Comparison of ENCODE assay signal across 1 cellular context in the genomic region with DNA sequence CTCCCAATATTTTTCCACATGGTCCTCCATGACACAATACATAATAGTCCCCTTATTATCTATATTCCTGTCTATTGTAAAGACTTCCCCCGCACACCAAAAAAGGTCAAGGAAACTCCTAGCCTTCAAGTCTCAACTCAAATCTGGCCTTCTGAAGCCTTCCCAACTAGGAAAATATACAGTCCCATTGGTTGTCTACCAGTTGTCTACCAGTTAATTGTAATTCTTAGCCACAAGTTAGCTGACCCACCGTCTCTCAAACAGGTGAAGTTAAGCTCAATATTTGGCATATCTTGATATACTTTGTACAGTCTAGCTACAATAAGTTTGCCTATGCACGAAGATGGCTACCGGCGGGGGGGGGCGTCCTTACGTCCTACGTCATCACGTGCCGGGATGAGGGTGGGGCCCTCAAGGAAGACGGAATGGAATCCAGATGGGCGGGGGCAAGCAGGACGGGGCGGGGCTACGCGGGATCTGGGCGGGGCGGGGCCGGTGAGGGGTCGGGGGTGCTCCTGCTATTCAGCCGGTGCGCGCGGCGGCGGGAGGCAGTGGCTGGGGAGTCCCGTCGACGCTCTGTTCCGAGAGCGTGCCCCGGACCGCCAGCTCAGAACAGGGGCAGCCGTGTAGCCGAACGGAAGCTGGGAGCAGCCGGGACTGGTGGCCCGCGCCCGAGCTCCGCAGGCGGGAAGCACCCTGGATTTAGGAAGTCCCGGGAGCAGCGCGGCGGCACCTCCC.
TF ChIP-seq lines count a peak whose summit lies in the region.

Gene AHR, plus strand, starts transcription at position 551 of the 738 bp plus-strand sequence. CDS start 613 bp downstream, outside the sequence.

TF ChIP-seq in HepG2, 621 proteins besides CTCF, POLR2A, EP300 and RAD21 (continued from another document and continues in another):
- TF ChIP-seq, protein P1, sequence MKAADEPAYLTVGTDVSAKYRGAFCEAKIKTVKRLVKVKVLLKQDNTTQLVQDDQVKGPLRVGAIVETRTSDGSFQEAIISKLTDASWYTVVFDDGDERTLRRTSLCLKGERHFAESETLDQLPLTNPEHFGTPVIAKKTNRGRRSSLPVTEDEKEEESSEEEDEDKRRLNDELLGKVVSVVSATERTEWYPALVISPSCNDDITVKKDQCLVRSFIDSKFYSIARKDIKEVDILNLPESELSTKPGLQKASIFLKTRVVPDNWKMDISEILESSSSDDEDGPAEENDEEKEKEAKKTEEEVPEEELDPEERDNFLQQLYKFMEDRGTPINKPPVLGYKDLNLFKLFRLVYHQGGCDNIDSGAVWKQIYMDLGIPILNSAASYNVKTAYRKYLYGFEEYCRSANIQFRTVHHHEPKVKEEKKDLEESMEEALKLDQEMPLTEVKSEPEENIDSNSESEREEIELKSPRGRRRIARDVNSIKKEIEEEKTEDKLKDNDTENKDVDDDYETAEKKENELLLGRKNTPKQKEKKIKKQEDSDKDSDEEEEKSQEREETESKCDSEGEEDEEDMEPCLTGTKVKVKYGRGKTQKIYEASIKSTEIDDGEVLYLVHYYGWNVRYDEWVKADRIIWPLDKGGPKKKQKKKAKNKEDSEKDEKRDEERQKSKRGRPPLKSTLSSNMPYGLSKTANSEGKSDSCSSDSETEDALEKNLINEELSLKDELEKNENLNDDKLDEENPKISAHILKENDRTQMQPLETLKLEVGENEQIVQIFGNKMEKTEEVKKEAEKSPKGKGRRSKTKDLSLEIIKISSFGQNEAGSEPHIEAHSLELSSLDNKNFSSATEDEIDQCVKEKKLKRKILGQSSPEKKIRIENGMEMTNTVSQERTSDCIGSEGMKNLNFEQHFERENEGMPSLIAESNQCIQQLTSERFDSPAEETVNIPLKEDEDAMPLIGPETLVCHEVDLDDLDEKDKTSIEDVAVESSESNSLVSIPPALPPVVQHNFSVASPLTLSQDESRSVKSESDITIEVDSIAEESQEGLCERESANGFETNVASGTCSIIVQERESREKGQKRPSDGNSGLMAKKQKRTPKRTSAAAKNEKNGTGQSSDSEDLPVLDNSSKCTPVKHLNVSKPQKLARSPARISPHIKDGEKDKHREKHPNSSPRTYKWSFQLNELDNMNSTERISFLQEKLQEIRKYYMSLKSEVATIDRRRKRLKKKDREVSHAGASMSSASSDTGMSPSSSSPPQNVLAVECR (CRISPR knock-in tag; IDR thresholded peaks at IDR 0.05; ENCODE audit: borderline replicate concordance) = peak; percentile 83; the same call in 1 of the 2 replicates
- TF ChIP-seq ZBTB49 (CRISPR knock-in tag; IDR thresholded peaks at IDR 0.05; ENCODE audit: borderline replicate concordance) (no peak), ZBTB44 (CRISPR knock-in tag; IDR thresholded peaks at IDR 0.05) (no peak), NAIF1 (CRISPR knock-in tag; IDR thresholded peaks at IDR 0.05; ENCODE audit: borderline replicate concordance) (no peak), FOSL2 (CRISPR knock-in tag; IDR thresholded peaks at IDR 0.05) (0 out of 2 replicates have a peak, but pooled peaks have one; percentile 33), ZNF574 (CRISPR knock-in tag; IDR thresholded peaks at IDR 0.05) (peak; percentile 51), ZNF44 (CRISPR knock-in tag; IDR thresholded peaks at IDR 0.05) (no peak), MTA1 (CRISPR knock-in tag; IDR thresholded peaks at IDR 0.05; ENCODE audit: borderline replicate concordance) (no peak), ZKSCAN1 (IDR thresholded peaks at IDR 0.05; ENCODE audit: low read length) (no peak), TFAP4 (IDR thresholded peaks at IDR 0.05; ENCODE audit: borderline replicate concordance, low read depth) (no peak; the same call in 1 of the 2 replicates), ZNF30 (CRISPR knock-in tag; IDR thresholded peaks at IDR 0.05) (no peak), ZNF670 (CRISPR knock-in tag; IDR thresholded peaks at IDR 0.05; ENCODE audit: borderline replicate concordance) (no peak; the same call in 1 of the 2 replicates), NONO (IDR thresholded peaks at IDR 0.05) (no peak), NONO (CRISPR knock-in tag; conservative IDR thresholded peaks at IDR 0.05) (peak; percentile 55), ZNF10 (CRISPR knock-in tag; IDR thresholded peaks at IDR 0.05; ENCODE audit: borderline replicate concordance, low read depth) (no peak), ADNP (CRISPR knock-in tag; IDR thresholded peaks at IDR 0.05) (no peak), ZNF629 (CRISPR knock-in tag; conservative IDR thresholded peaks at IDR 0.05) (no peak), FUBP1 (CRISPR knock-in tag; IDR thresholded peaks at IDR 0.05; ENCODE audit: borderline replicate concordance) (no peak), ZNF737 (CRISPR knock-in tag; IDR thresholded peaks at IDR 0.05; ENCODE audit: borderline replicate concordance) (no peak), ZSCAN22 (CRISPR knock-in tag; IDR thresholded peaks at IDR 0.05) (peak; percentile 16; the same call in 1 of the 2 replicates), ZNF441 (CRISPR knock-in tag; IDR thresholded peaks at IDR 0.05; ENCODE audit: borderline replicate concordance) (0 out of 2 replicates have a peak, but pooled peaks have one; percentile 2), IKZF4 (CRISPR knock-in tag; IDR thresholded peaks at IDR 0.05; ENCODE audit: borderline replicate concordance, low read depth, not compliant biosample characterization) (no peak)
- TF ChIP-seq, protein P2, sequence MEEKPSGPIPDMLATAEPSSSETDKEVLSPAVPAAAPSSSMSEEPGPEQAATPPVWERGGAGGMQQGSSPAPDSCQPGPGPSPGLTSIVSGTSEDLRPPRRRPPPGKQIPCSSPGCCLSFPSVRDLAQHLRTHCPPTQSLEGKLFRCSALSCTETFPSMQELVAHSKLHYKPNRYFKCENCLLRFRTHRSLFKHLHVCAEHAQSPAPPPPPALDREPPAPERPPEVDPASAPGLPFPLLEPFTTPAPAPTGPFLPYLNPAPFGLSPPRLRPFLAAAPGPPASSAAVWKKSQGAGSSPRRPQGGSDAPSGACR (CRISPR knock-in tag; IDR thresholded peaks at IDR 0.05) = no peak
- TF ChIP-seq, protein P3, sequence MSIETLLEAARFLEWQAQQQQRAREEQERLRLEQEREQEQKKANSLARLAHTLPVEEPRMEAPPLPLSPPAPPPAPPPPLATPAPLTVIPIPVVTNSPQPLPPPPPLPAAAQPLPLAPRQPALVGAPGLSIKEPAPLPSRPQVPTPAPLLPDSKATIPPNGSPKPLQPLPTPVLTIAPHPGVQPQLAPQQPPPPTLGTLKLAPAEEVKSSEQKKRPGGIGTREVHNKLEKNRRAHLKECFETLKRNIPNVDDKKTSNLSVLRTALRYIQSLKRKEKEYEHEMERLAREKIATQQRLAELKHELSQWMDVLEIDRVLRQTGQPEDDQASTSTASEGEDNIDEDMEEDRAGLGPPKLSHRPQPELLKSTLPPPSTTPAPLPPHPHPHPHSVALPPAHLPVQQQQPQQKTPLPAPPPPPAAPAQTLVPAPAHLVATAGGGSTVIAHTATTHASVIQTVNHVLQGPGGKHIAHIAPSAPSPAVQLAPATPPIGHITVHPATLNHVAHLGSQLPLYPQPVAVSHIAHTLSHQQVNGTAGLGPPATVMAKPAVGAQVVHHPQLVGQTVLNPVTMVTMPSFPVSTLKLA (IDR thresholded peaks at IDR 0.05) = no peak
- TF ChIP-seq, protein P4, sequence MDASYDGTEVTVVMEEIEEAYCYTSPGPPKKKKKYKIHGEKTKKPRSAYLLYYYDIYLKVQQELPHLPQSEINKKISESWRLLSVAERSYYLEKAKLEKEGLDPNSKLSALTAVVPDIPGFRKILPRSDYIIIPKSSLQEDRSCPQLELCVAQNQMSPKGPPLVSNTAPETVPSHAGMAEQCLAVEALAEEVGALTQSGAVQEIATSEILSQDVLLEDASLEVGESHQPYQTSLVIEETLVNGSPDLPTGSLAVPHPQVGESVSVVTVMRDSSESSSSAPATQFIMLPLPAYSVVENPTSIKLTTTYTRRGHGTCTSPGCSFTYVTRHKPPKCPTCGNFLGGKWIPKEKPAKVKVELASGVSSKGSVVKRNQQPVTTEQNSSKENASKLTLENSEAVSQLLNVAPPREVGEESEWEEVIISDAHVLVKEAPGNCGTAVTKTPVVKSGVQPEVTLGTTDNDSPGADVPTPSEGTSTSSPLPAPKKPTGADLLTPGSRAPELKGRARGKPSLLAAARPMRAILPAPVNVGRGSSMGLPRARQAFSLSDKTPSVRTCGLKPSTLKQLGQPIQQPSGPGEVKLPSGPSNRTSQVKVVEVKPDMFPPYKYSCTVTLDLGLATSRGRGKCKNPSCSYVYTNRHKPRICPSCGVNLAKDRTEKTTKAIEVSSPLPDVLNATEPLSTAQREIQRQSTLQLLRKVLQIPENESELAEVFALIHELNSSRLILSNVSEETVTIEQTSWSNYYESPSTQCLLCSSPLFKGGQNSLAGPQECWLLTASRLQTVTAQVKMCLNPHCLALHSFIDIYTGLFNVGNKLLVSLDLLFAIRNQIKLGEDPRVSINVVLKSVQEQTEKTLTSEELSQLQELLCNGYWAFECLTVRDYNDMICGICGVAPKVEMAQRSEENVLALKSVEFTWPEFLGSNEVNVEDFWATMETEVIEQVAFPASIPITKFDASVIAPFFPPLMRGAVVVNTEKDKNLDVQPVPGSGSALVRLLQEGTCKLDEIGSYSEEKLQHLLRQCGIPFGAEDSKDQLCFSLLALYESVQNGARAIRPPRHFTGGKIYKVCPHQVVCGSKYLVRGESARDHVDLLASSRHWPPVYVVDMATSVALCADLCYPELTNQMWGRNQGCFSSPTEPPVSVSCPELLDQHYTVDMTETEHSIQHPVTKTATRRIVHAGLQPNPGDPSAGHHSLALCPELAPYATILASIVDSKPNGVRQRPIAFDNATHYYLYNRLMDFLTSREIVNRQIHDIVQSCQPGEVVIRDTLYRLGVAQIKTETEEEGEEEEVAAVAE (CRISPR knock-in tag; IDR thresholded peaks at IDR 0.05; ENCODE audit: borderline replicate concordance) = 0 out of 2 replicates have a peak, but pooled peaks have one; percentile 33
- TF ChIP-seq, protein P5, sequence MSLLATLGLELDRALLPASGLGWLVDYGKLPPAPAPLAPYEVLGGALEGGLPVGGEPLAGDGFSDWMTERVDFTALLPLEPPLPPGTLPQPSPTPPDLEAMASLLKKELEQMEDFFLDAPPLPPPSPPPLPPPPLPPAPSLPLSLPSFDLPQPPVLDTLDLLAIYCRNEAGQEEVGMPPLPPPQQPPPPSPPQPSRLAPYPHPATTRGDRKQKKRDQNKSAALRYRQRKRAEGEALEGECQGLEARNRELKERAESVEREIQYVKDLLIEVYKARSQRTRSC (CRISPR knock-in tag; IDR thresholded peaks at IDR 0.05; ENCODE audit: low read depth) = no peak
